ENCODE assay signal across 8 cellular contexts in the genomic region with DNA sequence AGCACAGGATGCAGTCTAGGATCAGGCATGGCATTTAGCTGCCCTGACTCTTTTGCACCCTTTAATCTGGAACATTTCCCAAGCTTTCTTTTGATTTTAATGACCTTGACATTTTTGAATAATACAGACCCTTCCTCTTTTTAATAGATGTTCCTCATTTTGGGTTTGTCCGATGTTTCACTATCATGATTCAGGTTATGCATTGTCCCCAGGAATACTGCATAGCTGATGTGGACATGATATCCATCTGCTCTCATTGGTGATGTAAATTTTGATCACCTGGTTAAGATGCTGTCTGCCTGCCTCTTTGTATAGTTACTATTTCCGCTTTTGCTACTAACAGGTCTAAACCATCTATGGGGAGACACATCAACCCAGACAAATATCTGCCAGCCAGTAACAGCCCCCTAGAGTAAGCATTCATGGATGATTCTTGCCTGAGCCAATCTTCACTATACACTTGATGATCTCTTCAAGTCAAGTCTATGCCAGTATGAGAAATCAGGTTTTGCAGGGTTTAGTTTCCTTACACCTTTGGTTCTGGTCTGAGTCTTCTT. TPM values are rescaled to one million over a fixed set of nuclear protein-coding genes. Genes with fewer than 3 reads are reported as not detected.
DNase-seq lines count a peak whose midpoint lies in the region; ATAC-seq and TF ChIP-seq lines count a peak whose summit lies in the region.

No MANE protein-coding gene starts in this region.

- DNase-seq in NCI-H748 (lab: John Stamatoyannopoulos, UW; ENCODE audit: unreplicated experiment) = peak; percentile 29
- DNase-seq in NCI-H748 treated with DMSO at 0.1 percent for 48 hours (lab: John Stamatoyannopoulos, UW) = no peak
- peak; percentile 85 for DNase-seq in NOMO-1 treated with DMSO at 0.1 percent for 48 hours (lab: John Stamatoyannopoulos, UW; ENCODE audit: unreplicated experiment)
- no peak for DNase-seq in esophagus squamous epithelium (lab: John Stamatoyannopoulos, UW)
- no peak for DNase-seq in suprapubic skin (ENCODE audit: low spot score in 2 of 2)
- DNase-seq in NCI-H128 (lab: John Stamatoyannopoulos, UW; ENCODE audit: unreplicated experiment) = no peak
- no peak for DNase-seq in KBM-7

- H3K4me1 ChIP-seq in esophagus squamous epithelium (peaks cover 12 to 46% (median 15%) of the 10 kb centered on the region in 3 donors), suprapubic skin (peaks cover 26% of the 10 kb centered on the region)

- H3K27me3 ChIP-seq in esophagus squamous epithelium (no peaks in the 10 kb centered on the region), suprapubic skin (no peaks in the 10 kb centered on the region)

- intact Hi-C loops in esophagus squamous epithelium (cut with DNase I) = loop anchor here (5.0 kb wide), 1 partner anchor 85 kb away; no protein-coding TSS in a partner anchor

- no peak for TF ChIP-seq POLR2A in esophagus squamous epithelium (IDR thresholded peaks at IDR 0.05)
- TF ChIP-seq POLR2A in suprapubic skin (IDR thresholded peaks at IDR 0.05) = no peak

- H3K36me3 ChIP-seq in esophagus squamous epithelium = no peaks in the 10 kb centered on the region
- no peaks in the 10 kb centered on the region for H3K36me3 ChIP-seq in suprapubic skin

- H3K27ac ChIP-seq in esophagus squamous epithelium = peak overlapping the region; percentile 88 to 97 (median 92)
- H3K27ac ChIP-seq in suprapubic skin = peak overlapping the region; percentile 86

- peak; percentile 14 for ATAC-seq in HG02588 (IDR thresholded peaks at IDR 0.05; ENCODE audit: unreplicated experiment)

- TF ChIP-seq EP300 in suprapubic skin (IDR thresholded peaks at IDR 0.05) = no peak

- H3K9me3 ChIP-seq in esophagus squamous epithelium = no peaks in the 10 kb centered on the region
- H3K9me3 ChIP-seq in suprapubic skin = no peaks in the 10 kb centered on the region

- in situ Hi-C loops in KBM-7 (cut with MboI; ENCODE audit: low pct_unique_long_range_greater_than_20kb, low sequenced_read_pairs) = no loop called here

- WGBS in esophagus squamous epithelium, 2 donors = 45 to 59% methylated on average over 2 of the region's 2 CpGs
- 45% methylated on average over 2 of the region's 2 CpGs for WGBS in suprapubic skin

- H3K4me3 ChIP-seq in esophagus squamous epithelium (peak overlapping the region in 2 of 4 donors; percentile 88 to 93), suprapubic skin (peak overlapping the region; percentile 96)

- no peak for TF ChIP-seq CTCF in esophagus squamous epithelium (IDR thresholded peaks at IDR 0.05)
- no peak for TF ChIP-seq CTCF in suprapubic skin (IDR thresholded peaks at IDR 0.05)

RNA-seq across cellular contexts. Expression of a gene that starts 50.6 kb away (rescaled TPM):
- 10 to 100 TPM in 1 of 4 donors, 1 to 10 TPM in 3; 2.2 to 11.4 (median 7.9) TPM for total RNA-seq in esophagus squamous epithelium
- total RNA-seq in suprapubic skin = 10 to 100 TPM; 11.7 to 21.7 (median 16.6) TPM

Comparison
In these comparisons a context has a peak if more than half of its experiments do, and no peak if none do; other contexts are left out.
1. DNase-seq: peak in NCI-H748 (single experiment) and NOMO-1 treated with DMSO at 0.1 percent for 48 hours (single experiment); none in NCI-H748 treated with DMSO at 0.1 percent for 48 hours (single experiment), esophagus squamous epithelium (single experiment), suprapubic skin (0 of 2), NCI-H128 (single experiment) and KBM-7 (single experiment).